In the genomic region with DNA sequence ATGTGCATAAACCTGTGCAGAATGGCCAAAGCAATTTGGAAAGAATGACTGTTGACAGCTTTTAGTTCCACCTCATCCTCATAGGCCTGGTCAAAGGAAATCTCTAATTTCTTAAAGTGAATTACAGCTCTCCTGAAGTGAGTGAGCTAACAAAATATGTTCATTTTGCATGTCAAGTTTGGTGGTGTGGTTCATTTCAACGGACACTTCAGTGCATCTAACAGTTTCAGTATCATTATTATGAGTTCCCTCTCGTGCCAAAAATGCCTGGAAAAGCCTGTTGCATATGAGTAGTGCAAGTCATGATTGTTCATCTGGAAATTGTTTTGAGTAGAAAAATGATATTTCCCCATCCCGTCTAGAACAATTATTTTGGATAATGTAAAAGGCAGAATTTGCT, we compare ENCODE assay signal across 13 cellular contexts. TPM values are rescaled to one million over a fixed set of nuclear protein-coding genes. Genes with fewer than 3 reads are reported as not detected.
DNase-seq lines count a peak whose midpoint lies in the region; ATAC-seq, FAIRE-seq and TF ChIP-seq lines count a peak whose summit lies in the region.
"Had no signal": no experiment of that assay in that cellular context is flagged by ENCODE, and none has a peak within 500 bp of the region (broad histone marks: within the 10 kb centered on the region; RNA-seq: fewer than 3 reads in every experiment).

No MANE protein-coding gene starts in this region.

- H3K36me3 Mint-ChIP-seq in activated T-helper 2 cell treated with anti-CD3 and anti-CD28 coated beads, Interferon-gamma antibody, Interleukin-2, Interleukin-4, amounts not matched to agents 10 μg/mL and 5 μg/mL and 100 μg/mL, durations not matched to agents 14 hours and 24 hours and 36 hours (ENCODE audit: low read depth), result peaks cover 7% of the 10 kb centered on the region
- no peaks in the 10 kb centered on the region for H3K36me3 Mint-ChIP-seq in CD4-positive, alpha-beta T cell (ENCODE audit: low read depth)

- CTCF ChIA-PET in CD4-positive, alpha-beta T cell (lab: Charles Lee), result no interaction called here

- no peak overlapping the region for H3K27ac ChIP-seq in CD4-positive, alpha-beta T cell (ENCODE audit: low read depth, low read length)
- H3K27ac ChIP-seq: neutrophil had no signal

- ATAC-seq in GM19328 (IDR thresholded peaks at IDR 0.05; ENCODE audit: unreplicated experiment) (peak; percentile 63), HG02884 (IDR thresholded peaks at IDR 0.05; ENCODE audit: unreplicated experiment) (peak; percentile 64)
- no peak for ATAC-seq in CD4-positive, alpha-beta T cell (ENCODE audit: poor library complexity)

- peaks cover 19% of the 10 kb centered on the region for H3K9me3 Mint-ChIP-seq in activated T-helper 2 cell treated with anti-CD3 and anti-CD28 coated beads, Interferon-gamma antibody, Interleukin-2, Interleukin-4, amounts not matched to agents 10 μg/mL and 5 μg/mL and 100 μg/mL, durations not matched to agents 14 hours and 24 hours and 36 hours
- H3K9me3 Mint-ChIP-seq in CD4-positive, alpha-beta T cell, result no peaks in the 10 kb centered on the region
- H3K9me3 Mint-ChIP-seq: central memory CD8-positive, alpha-beta T cell had no signal

- POLR2A ChIA-PET in CD4-positive, alpha-beta T cell (lab: Charles Lee), result no interaction called here

- no peaks in the 10 kb centered on the region for H3K27me3 ChIP-seq in CD4-positive, alpha-beta T cell (ENCODE audit: control insufficient read depth, insufficient read depth, low read length)
- H3K27me3 ChIP-seq: neutrophil had no signal

- peaks cover 2% of the 10 kb centered on the region for H3K27me3 Mint-ChIP-seq in activated T-helper 2 cell treated with anti-CD3 and anti-CD28 coated beads, Interferon-gamma antibody, Interleukin-2, Interleukin-4, amounts not matched to agents 10 μg/mL and 5 μg/mL and 100 μg/mL, durations not matched to agents 14 hours and 24 hours and 36 hours (ENCODE audit: low read depth)
- H3K27me3 Mint-ChIP-seq in CD4-positive, alpha-beta T cell, result no peaks in the 10 kb centered on the region
- H3K27me3 Mint-ChIP-seq: central memory CD8-positive, alpha-beta T cell had no signal

- peak; percentile 82 for DNase-seq in GM04504 (ENCODE audit: low read depth)
- DNase-seq in activated T-helper 2 cell treated with anti-CD3 and anti-CD28 coated beads, Interferon-gamma antibody, Interleukin-2, Interleukin-4, amounts not matched to agents 10 μg/mL and 5 μg/mL and 100 μg/mL, durations not matched to agents 14 hours and 24 hours and 36 hours (ENCODE audit: low spot score), result no peak
- no peak for DNase-seq in CD4-positive, alpha-beta T cell
- no peak for DNase-seq in glomerular visceral epithelial cell (ENCODE audit: extremely low spot score)
- no peak for DNase-seq in DMS114 treated with DMSO at 0.1 percent for 48 hours (lab: John Stamatoyannopoulos, UW; ENCODE audit: unreplicated experiment)
- DNase-seq in HTR-8/SVneo (ENCODE audit: insufficient read length, low spot score), result no peak
- DNase-seq: SIG-M5 had no signal

- no peak for FAIRE-seq in HTR-8/SVneo (lab: Jason Lieb, UNC)

- H3K4me1 Mint-ChIP-seq in activated T-helper 2 cell treated with anti-CD3 and anti-CD28 coated beads, Interferon-gamma antibody, Interleukin-2, Interleukin-4, amounts not matched to agents 10 μg/mL and 5 μg/mL and 100 μg/mL, durations not matched to agents 14 hours and 24 hours and 36 hours (ENCODE audit: low read depth), result peaks cover 24% of the 10 kb centered on the region
- H3K4me1 Mint-ChIP-seq in CD4-positive, alpha-beta T cell (ENCODE audit: low read depth), result no peaks in the 10 kb centered on the region
- H3K4me1 Mint-ChIP-seq: central memory CD8-positive, alpha-beta T cell had no signal

- intact Hi-C loops in activated T-helper 2 cell treated with anti-CD3 and anti-CD28 coated beads, Interferon-gamma antibody, Interleukin-2, Interleukin-4, amounts not matched to agents 10 μg/mL and 5 μg/mL and 100 μg/mL, durations not matched to agents 14 hours and 24 hours and 36 hours (cut with micrococcal nuclease), result loop anchor here (5.0 to 10.0 kb wide), 2 partner anchors 64 to 151 kb away; no protein-coding TSS in a partner anchor
- intact Hi-C loops in CD4-positive, alpha-beta T cell (cut with DNase I, micrococcal nuclease), result no loop called here

- H3K9me3 ChIP-seq in CD4-positive, alpha-beta T cell (ENCODE audit: control insufficient read depth, low read length), result no peaks in the 10 kb centered on the region
- H3K9me3 ChIP-seq: neutrophil had no signal

- H3K27ac Mint-ChIP-seq in activated T-helper 2 cell treated with anti-CD3 and anti-CD28 coated beads, Interferon-gamma antibody, Interleukin-2, Interleukin-4, amounts not matched to agents 10 μg/mL and 5 μg/mL and 100 μg/mL, durations not matched to agents 14 hours and 24 hours and 36 hours, result peak overlapping the region; percentile 29
- H3K27ac Mint-ChIP-seq in CD4-positive, alpha-beta T cell, result no peak overlapping the region

- TF ChIP-seq CTCF in CD4-positive, alpha-beta T cell (IDR thresholded peaks at IDR 0.05), result no peak

- no peak overlapping the region for H3K4me3 Mint-ChIP-seq in activated T-helper 2 cell treated with anti-CD3 and anti-CD28 coated beads, Interferon-gamma antibody, Interleukin-2, Interleukin-4, amounts not matched to agents 10 μg/mL and 5 μg/mL and 100 μg/mL, durations not matched to agents 14 hours and 24 hours and 36 hours (ENCODE audit: low read depth)
- no peak overlapping the region for H3K4me3 Mint-ChIP-seq in CD4-positive, alpha-beta T cell
- H3K4me3 Mint-ChIP-seq: central memory CD8-positive, alpha-beta T cell had no signal

RNA-seq across cellular contexts. Expression of a gene that starts 53.2 kb away (rescaled TPM):
- not detected in 2 replicates for total RNA-seq in activated T-helper 2 cell treated with anti-CD3 and anti-CD28 coated beads, Interferon-gamma antibody, Interleukin-2, Interleukin-4, amounts not matched to agents 10 μg/mL and 5 μg/mL and 100 μg/mL, durations not matched to agents 14 hours and 24 hours and 36 hours
- total RNA-seq in CD4-positive, alpha-beta T cell, result not detected
- total RNA-seq: H4, MCF 10A had no signal
